In genomic region chr1:144490394-144490793, GRCh38 we compare ENCODE assay signal across 7 cellular contexts. TPM values are rescaled to one million over a fixed set of nuclear protein-coding genes. Genes with fewer than 3 reads are reported as not detected.
DNase-seq lines count a peak whose midpoint lies in the region; ATAC-seq, FAIRE-seq and TF ChIP-seq lines count a peak whose summit lies in the region.
"Not testable (repeated sequence)": the region's sequence is repeated elsewhere in the genome, so short reads cannot be mapped to it uniquely, and the experiment has no call there.

No MANE protein-coding gene starts in this region.

- not testable (repeated sequence) for H3K23ac ChIP-seq in H1 (ENCODE audit: insufficient read length); mesendoderm (ENCODE audit: low read length)

- H4K91ac ChIP-seq in H1 (replicated peaks; ENCODE audit: insufficient read length, low read length): not testable (repeated sequence)

- not testable (repeated sequence) for H2AFZ ChIP-seq in GM23338; H1 (ENCODE audit: low read length)

- not testable (repeated sequence) for H3K36me3 ChIP-seq in GM23338 (ENCODE audit: insufficient read depth); H1 (ENCODE audit: control insufficient read depth in 2 of 4, insufficient read depth in 4 of 4, low read length in 3 of 4); mesendoderm (ENCODE audit: control insufficient read depth, insufficient read depth, low read length)

- not testable (repeated sequence) for H4K8ac ChIP-seq in H1 (ENCODE audit: extremely low read depth, insufficient read depth, low read length); mesendoderm (ENCODE audit: low read depth, low read length)

- not testable (repeated sequence) for TF ChIP-seq CTCF in GM23338 (conservative IDR thresholded peaks at IDR 0.05; ENCODE audit: low read depth in 2 of 2); H1 (IDR thresholded peaks at IDR 0.05; ENCODE audit: control extremely low read depth in 1 of 3, insufficient read depth in 1 of 3, low read depth in 1 of 3, low read length in 3 of 3)

- H3K4me3 Mint-ChIP-seq in GM23338: peak overlapping the region; percentile 76
- H3K4me3 Mint-ChIP-seq in T-helper 2 cell treated with Interferon-gamma antibody and Interleukin-4, amounts not matched to agents 5 μg/mL and 100 μg/mL, for 36 hours: peak overlapping the region; percentile 34

- not testable (repeated sequence) for H2BK20ac ChIP-seq in H1 (ENCODE audit: low read length)

- H3K36me3 Mint-ChIP-seq in GM23338 (ENCODE audit: low read depth); T-helper 2 cell treated with Interferon-gamma antibody and Interleukin-4, amounts not matched to agents 5 μg/mL and 100 μg/mL, for 36 hours (ENCODE audit: low read depth); activated naive CD4-positive, alpha-beta T cell treated with anti-CD3 and anti-CD28 coated beads, Interleukin-2, amount 50 U/mL, for 72 hours: not testable (repeated sequence)

- POLR2A ChIA-PET in H1 (lab: Charles Lee; ENCODE audit: partially characterized antibody): not testable (repeated sequence)

- H3K9me3 Mint-ChIP-seq in GM23338; T-helper 2 cell treated with Interferon-gamma antibody and Interleukin-4, amounts not matched to agents 5 μg/mL and 100 μg/mL, for 36 hours; activated naive CD4-positive, alpha-beta T cell treated with anti-CD3 and anti-CD28 coated beads, Interleukin-2, amount 50 U/mL, for 72 hours: not testable (repeated sequence)

- DNase-seq in GM23338 (ENCODE audit: low spot score) (peak; percentile 19), H1 (ENCODE audit: low read depth in 1 of 2, low spot score in 2 of 2) (peak in 1 of 2 experiments; percentile 58), mesendoderm (peak; percentile 0)
- not testable (repeated sequence) for DNase-seq in T-helper 2 cell treated with Interferon-gamma antibody and Interleukin-4, amounts not matched to agents 5 μg/mL and 100 μg/mL, for 36 hours (ENCODE audit: low spot score)
- DNase-seq in activated CD8-positive, alpha-beta memory T cell treated with anti-CD3 and anti-CD28 coated beads, Interleukin-2, amount 50 U/mL, for 48 hours: peak; percentile 53
- DNase-seq in activated naive CD4-positive, alpha-beta T cell treated with anti-CD3 and anti-CD28 coated beads, Interleukin-2, amount 50 U/mL, for 72 hours (ENCODE audit: low spot score in 2 of 2): peak; percentile 7 to 59
- DNase-seq in stimulated activated CD4-positive, alpha-beta T cell treated with anti-CD3 and anti-CD28 coated beads, Interleukin-15, amount 100 ng/mL, for 24 hours: peak; percentile 11

- not testable (repeated sequence) for H3F3A ChIP-seq in GM23338 (replicated peaks; ENCODE audit: low read depth)

- TF ChIP-seq POLR2A in H1 (IDR thresholded peaks at IDR 0.05; ENCODE audit: control extremely low read depth in 1 of 2, low read depth in 2 of 2, low read length in 2 of 2): not testable (repeated sequence)

- H2BK120ac ChIP-seq in H1 (replicated peaks; ENCODE audit: low read depth, low read length); mesendoderm (ENCODE audit: low read depth, low read length): not testable (repeated sequence)

- CTCF ChIA-PET in H1 (lab: Charles Lee; ENCODE audit: partially characterized antibody): not testable (repeated sequence)

- not testable (repeated sequence) for TF ChIP-seq RAD21 in H1 (IDR thresholded peaks at IDR 0.05 in 1 of 2, conservative IDR thresholded peaks at IDR 0.05 in 1 of 2; ENCODE audit: low read depth in 2 of 2, low read length in 2 of 2)

- not testable (repeated sequence) for H3K9ac ChIP-seq in H1 (replicated peaks in 1 of 4; ENCODE audit: extremely low read depth in 1 of 4, low read depth in 3 of 4, low read length in 3 of 4); mesendoderm (ENCODE audit: low read length)

- H4K5ac ChIP-seq in H1 (ENCODE audit: insufficient read length, low read depth, low read length); mesendoderm (ENCODE audit: low read length): not testable (repeated sequence)

- 8% methylated on average over 6 of the region's 18 CpGs; no CpG with 5 or more reads in 1 of the 2 experiments for WGBS in H1 (ENCODE audit: extremely low coverage in 1 of 2, insufficient coverage in 1 of 2, insufficient read length in 1 of 2, insufficient replicate concordance in 2 of 2, low coverage in 1 of 2, low lambda C conversion rate in 2 of 2, missing lambda C conversion rate in 1 of 2), 2 experiments
- WGBS in mesendoderm (ENCODE audit: extremely low coverage, insufficient coverage, low lambda C conversion rate): no CpG with 5 or more reads among the region's 18 CpGs

- H3K9me2 ChIP-seq in GM23338 (ENCODE audit: insufficient read depth): not testable (repeated sequence)

- H3K4me1 ChIP-seq in GM23338 (ENCODE audit: insufficient read depth); H1 (replicated peaks in 1 of 4; ENCODE audit: control insufficient read depth in 3 of 4, insufficient read depth in 4 of 4, low read length in 3 of 4); mesendoderm (ENCODE audit: control insufficient read depth, low read depth, low read length): not testable (repeated sequence)

- H3K4me1 Mint-ChIP-seq in GM23338; T-helper 2 cell treated with Interferon-gamma antibody and Interleukin-4, amounts not matched to agents 5 μg/mL and 100 μg/mL, for 36 hours (ENCODE audit: low read depth): not testable (repeated sequence)

- H3K27me3 ChIP-seq in GM23338 (ENCODE audit: insufficient read depth): peaks cover 12% of the 10 kb centered on the region
- not testable (repeated sequence) for H3K27me3 ChIP-seq in H1 (replicated peaks in 1 of 4; ENCODE audit: control insufficient read depth in 3 of 4, extremely low read depth in 1 of 4, insufficient read depth in 3 of 4, low read length in 3 of 4); mesendoderm (ENCODE audit: insufficient read depth, low read length, poor library complexity)

- H3K9me3 ChIP-seq in H1 (ENCODE audit: insufficient read depth in 2 of 2, low read depth in 1 of 2, low read length in 1 of 2): not testable (repeated sequence)

- H3K18ac ChIP-seq in H1 (ENCODE audit: extremely low read depth, low read length); mesendoderm (ENCODE audit: low read length): not testable (repeated sequence)

- FAIRE-seq in H1 (lab: Jason Lieb, UNC): not testable (repeated sequence)

- H3K4me2 ChIP-seq in GM23338 (peak overlapping the region; percentile 76), H1 (ENCODE audit: insufficient read depth in 1 of 2, low read depth in 2 of 2, low read length in 2 of 2) (peak overlapping the region; percentile 28 to 40; a peak in 2 of 4 replicates), mesendoderm (ENCODE audit: low read length) (peak overlapping the region; percentile 13)

- ATAC-seq in GM23338: peak; percentile 41
- peak in 1 of 2 donors; percentile 56 for ATAC-seq in activated naive CD4-positive, alpha-beta T cell treated with anti-CD3 and anti-CD28 coated beads, Interleukin-2, amount 50 U/mL, for 72 hours

- not testable (repeated sequence) for H2BK12ac ChIP-seq in H1 (ENCODE audit: low read depth, low read length)

- not testable (repeated sequence) for H4K20me1 ChIP-seq in GM23338 (replicated peaks; ENCODE audit: insufficient read depth); H1 (replicated peaks in 1 of 2; ENCODE audit: control insufficient read depth in 1 of 2, insufficient read depth in 2 of 2, low read length in 2 of 2)

- H3K4me3 ChIP-seq in GM23338 (peak overlapping the region; percentile 54), H1 (ENCODE audit: extremely low read depth in 1 of 4, insufficient read depth in 2 of 4, low read depth in 3 of 4, low read length in 4 of 4) (peak overlapping the region in 2 of 4 experiments; percentile 20 to 51; a peak in 4 of 8 replicates)
- not testable (repeated sequence) for H3K4me3 ChIP-seq in mesendoderm (ENCODE audit: low read length)

- H3K27ac Mint-ChIP-seq in GM23338; T-helper 2 cell treated with Interferon-gamma antibody and Interleukin-4, amounts not matched to agents 5 μg/mL and 100 μg/mL, for 36 hours; activated naive CD4-positive, alpha-beta T cell treated with anti-CD3 and anti-CD28 coated beads, Interleukin-2, amount 50 U/mL, for 72 hours: not testable (repeated sequence)

- not testable (repeated sequence) for H3K23me2 ChIP-seq in H1 (ENCODE audit: low read depth, low read length)

- H3K27me3 Mint-ChIP-seq in GM23338 (ENCODE audit: insufficient read depth, low read depth, poor library complexity); T-helper 2 cell treated with Interferon-gamma antibody and Interleukin-4, amounts not matched to agents 5 μg/mL and 100 μg/mL, for 36 hours (ENCODE audit: low read depth): not testable (repeated sequence)

- H2BK15ac ChIP-seq in H1 (ENCODE audit: low read length); mesendoderm (replicated peaks; ENCODE audit: low read depth): not testable (repeated sequence)

- H3K79me1 ChIP-seq in H1 (ENCODE audit: low read depth, low read length); mesendoderm (ENCODE audit: low read length): not testable (repeated sequence)

- not testable (repeated sequence) for H3K4ac ChIP-seq in H1 (replicated peaks; ENCODE audit: insufficient read length, low read depth, low read length); mesendoderm (ENCODE audit: low read depth, low read length)

- H3K56ac ChIP-seq in H1 (replicated peaks; ENCODE audit: insufficient read length, low read depth, low read length); mesendoderm (ENCODE audit: low read length): not testable (repeated sequence)

- TF ChIP-seq EP300 in H1 (IDR thresholded peaks at IDR 0.05; ENCODE audit: borderline replicate concordance in 1 of 2, low read depth in 2 of 2, low read length in 2 of 2): not testable (repeated sequence)

- not testable (repeated sequence) for H3K79me2 ChIP-seq in GM23338 (replicated peaks; ENCODE audit: insufficient read depth); H1 (ENCODE audit: control insufficient read depth in 1 of 2, insufficient read depth in 2 of 2, low read length in 2 of 2); mesendoderm (ENCODE audit: control insufficient read depth, insufficient read depth, low read length)

- not testable (repeated sequence) for H2BK5ac ChIP-seq in H1 (ENCODE audit: low read depth, low read length); mesendoderm (ENCODE audit: low read length)

- not testable (repeated sequence) for H2AK5ac ChIP-seq in H1 (ENCODE audit: low read depth, low read length); mesendoderm (ENCODE audit: low read length)

- not testable (repeated sequence) for H3K27ac ChIP-seq in GM23338 (ENCODE audit: low read depth); H1 (ENCODE audit: low read depth, low read length); mesendoderm (ENCODE audit: low read depth, low read length)

- H3K14ac ChIP-seq in H1 (ENCODE audit: insufficient read length): not testable (repeated sequence)

RNA-seq across cellular contexts. Expression of gene NBPF15, which starts 28.9 kb away (rescaled TPM):
- 6.6 and 12.5 TPM in 2 replicates for total RNA-seq in GM23338 (2014; rRNA removed; shearing (Covaris generic))
- 3.1 and 5.2 TPM in 2 replicates for polyA plus RNA-seq in GM23338 (2016; fragmentation: Nextera tagmentation; extraction: Ambion mirVana)
- 10 to 100 TPM; 41.4 to 55.9 TPM for total RNA-seq in activated naive CD4-positive, alpha-beta T cell treated with anti-CD3 and anti-CD28 coated beads, Interleukin-2, amount 50 U/mL, for 72 hours
- total RNA-seq in H1 (2021; fragmentation: NEBNext Ultra II Directional; extraction: Animal tissue kit (Norgen Biotek cat#: 25700)): 9.3 and 9.4 TPM in 2 replicates
- polyA plus RNA-seq in H1 (2011; rRNA removed): 3.8 and 7.9 TPM in 2 replicates
- polyA plus RNA-seq in H1 (2011; cell fraction: cytosol; rRNA removed): 6.4 TPM
- 17.2 TPM for polyA plus RNA-seq in H1 (2011; cell fraction: nucleus; rRNA removed)
- polyA plus RNA-seq in H1 (2012, experiment 1 of 2): 6.4 to 8.0 TPM (median 6.9 TPM) in 4 replicates
- 0.75 TPM for polyA plus RNA-seq in H1 (2012, experiment 2 of 2)
- polyA plus RNA-seq in H1 (2013, experiment 1 of 2): 3.7 TPM
- 3.2 TPM for polyA plus RNA-seq in H1 (2013, experiment 2 of 2)
- 13.0 and 17.4 TPM in 2 replicates for polyA minus RNA-seq in H1 (2011; rRNA and poly(A)+ RNA removed)
- polyA minus RNA-seq in H1 (2011; cell fraction: cytosol; rRNA and poly(A)+ RNA removed): 4.5 TPM
- polyA minus RNA-seq in H1 (2011; cell fraction: nucleus; rRNA and poly(A)+ RNA removed): 7.6 TPM
- polyA plus RNA-seq in mesendoderm (2013, experiment 1 of 2): 4.2 TPM
- polyA plus RNA-seq in mesendoderm (2013, experiment 2 of 2): 4.6 TPM

Comparison
In these comparisons a context has a peak if more than half of its experiments do, and no peak if none do; other contexts are left out.
1. H3K4me2 ChIP-seq: peak in every context shown above with its lines; median percentile 76 in GM23338; 34 in H1; 13 in mesendoderm.